26 cellular contexts compared by ENCODE assay signal in the genomic region with DNA sequence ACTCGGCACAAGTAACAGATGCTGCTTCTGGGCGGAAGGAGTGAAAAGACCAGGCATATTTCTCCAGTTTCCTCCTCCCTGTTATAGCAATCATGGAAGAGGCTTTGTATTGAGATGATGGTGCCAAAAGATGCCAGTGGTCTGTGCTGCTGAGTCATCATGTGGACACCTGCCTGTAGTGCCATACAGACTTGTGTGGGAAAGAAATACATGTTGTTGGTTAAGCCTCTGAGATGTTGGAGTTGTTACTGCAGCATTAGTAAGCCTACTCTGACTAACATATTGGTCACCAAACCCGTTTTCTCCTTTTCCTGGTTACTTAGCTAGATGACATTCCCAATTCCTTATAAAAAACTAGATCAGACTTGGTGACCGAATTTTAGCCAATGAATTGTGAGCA.
A peak's percentile ranks its signal among the peaks of the same experiment; 100 is the strongest.
DNase-seq lines count a peak whose midpoint lies in the region; ATAC-seq and TF ChIP-seq lines count a peak whose summit lies in the region.
"Had no signal": no experiment of that assay in that cellular context is flagged by ENCODE, and none has a peak within 500 bp of the region (broad histone marks: within the 10 kb centered on the region; RNA-seq: fewer than 3 reads in every experiment).

No MANE protein-coding gene starts in this region.

- no peak for TF ChIP-seq EP300 in upper lobe of left lung (IDR thresholded peaks at IDR 0.05)

- H3K27me3 Mint-ChIP-seq in natural killer cell treated with Interleukin-12 subunit alpha and Interleukin-12 subunit beta and Interleukin-15 and Interleukin-18, amount 100 ng/mL, for 72 hours: peaks cover 0 to 9% of the 10 kb centered on the region in 2 donors
- H3K27me3 Mint-ChIP-seq: activated T-cell treated with anti-CD3 and anti-CD28 coated beads, Interleukin-2, amount 50 U/mL, for 24 hours; T-cell had no signal

- H3K4me3 Mint-ChIP-seq in natural killer cell treated with Interleukin-12 subunit alpha and Interleukin-12 subunit beta and Interleukin-15 and Interleukin-18, amount 100 ng/mL, for 72 hours: no peak overlapping the region
- H3K4me3 Mint-ChIP-seq: activated T-cell treated with anti-CD3 and anti-CD28 coated beads, Interleukin-2, amount 50 U/mL, for 24 hours; CD14-positive monocyte; endodermal cell; immature natural killer cell; stimulated activated effector memory CD8-positive, alpha-beta T cell treated with anti-CD3 and anti-CD28 coated beads, Interleukin-12 subunit alpha, Interleukin-12 subunit beta, amount 100 ng/mL, for 72 hours; T-cell had no signal

- no peaks in the 10 kb centered on the region for H3K4me1 ChIP-seq in upper lobe of left lung
- H3K4me1 ChIP-seq: HAP-1, prostate gland, testis had no signal

- DNase-seq in AG08395 (ENCODE audit: low spot score) (peak; percentile 53), H4 (ENCODE audit: low spot score) (peak; percentile 16), SW480 (ENCODE audit: low spot score) (peak; percentile 1), fibroblast of peridontal ligament (ENCODE audit: extremely low read depth) (peak; percentile 45), upper lobe of left lung (no peak), NCI-H526 treated with DMSO at 0.1 percent for 48 hours (lab: John Stamatoyannopoulos, UW) (no peak)
- DNase-seq in natural killer cell treated with Interleukin-12 subunit alpha and Interleukin-12 subunit beta and Interleukin-15 and Interleukin-18, amount 100 ng/mL, for 72 hours (ENCODE audit: low spot score): no peak
- DNase-seq: ACHN; activated T-cell treated with anti-CD3 and anti-CD28 coated beads, Interleukin-2, amount 50 U/mL, for 24 hours; cortex of kidney; endodermal cell; foreskin melanocyte; immature natural killer cell; NCI-H1105 treated with DMSO at 0.1 percent for 48 hours; NCI-H2107; NCI-H510A; stimulated activated CD4-positive, alpha-beta T cell treated with anti-CD3 and anti-CD28 coated beads, Interleukin-1b, Interleukin-23, amount 100 ng/mL, for 48 hours; T-cell; testis had no signal

- ATAC-seq in upper lobe of left lung (ENCODE audit: low FRiP score in 2 of 2) (no peak), GM21529 (IDR thresholded peaks at IDR 0.05; ENCODE audit: unreplicated experiment) (no peak)
- ATAC-seq in natural killer cell treated with Interleukin-12 subunit alpha and Interleukin-12 subunit beta and Interleukin-15 and Interleukin-18, amount 100 ng/mL, for 72 hours: no peak
- ATAC-seq: stimulated activated effector memory CD8-positive, alpha-beta T cell treated with anti-CD3 and anti-CD28 coated beads, Interleukin-12 subunit alpha, Interleukin-12 subunit beta, amount 100 ng/mL, for 72 hours; T-cell had no signal

- no peak overlapping the region for H3K27ac ChIP-seq in upper lobe of left lung
- H3K27ac ChIP-seq: cardiac muscle cell, hepatocyte, prostate gland, testis had no signal

- peaks cover 7% of the 10 kb centered on the region for H3K9me3 Mint-ChIP-seq in natural killer cell treated with Interleukin-12 subunit alpha and Interleukin-12 subunit beta and Interleukin-15 and Interleukin-18, amount 100 ng/mL, for 72 hours

- no peaks in the 10 kb centered on the region for H3K27me3 ChIP-seq in upper lobe of left lung
- H3K27me3 ChIP-seq: cardiac muscle cell, hepatocyte, testis had no signal

- H3K27ac Mint-ChIP-seq in natural killer cell treated with Interleukin-12 subunit alpha and Interleukin-12 subunit beta and Interleukin-15 and Interleukin-18, amount 100 ng/mL, for 72 hours: no peak overlapping the region
- H3K27ac Mint-ChIP-seq: activated T-cell treated with anti-CD3 and anti-CD28 coated beads, Interleukin-2, amount 50 U/mL, for 24 hours; CD14-positive monocyte; endodermal cell; immature natural killer cell; stimulated activated effector memory CD8-positive, alpha-beta T cell treated with anti-CD3 and anti-CD28 coated beads, Interleukin-12 subunit alpha, Interleukin-12 subunit beta, amount 100 ng/mL, for 72 hours; T-cell had no signal

- peaks cover 0 to 11% (median 3%) of the 10 kb centered on the region in 4 donors for H3K9me3 ChIP-seq in upper lobe of left lung
- H3K9me3 ChIP-seq: HAP-1, prostate gland, testis had no signal

- H3K36me3 Mint-ChIP-seq in natural killer cell treated with Interleukin-12 subunit alpha and Interleukin-12 subunit beta and Interleukin-15 and Interleukin-18, amount 100 ng/mL, for 72 hours: peaks cover 6% of the 10 kb centered on the region
- H3K36me3 Mint-ChIP-seq: CD14-positive monocyte; immature natural killer cell; stimulated activated effector memory CD8-positive, alpha-beta T cell treated with anti-CD3 and anti-CD28 coated beads, Interleukin-12 subunit alpha, Interleukin-12 subunit beta, amount 100 ng/mL, for 72 hours; T-cell had no signal

- TF ChIP-seq CTCF in upper lobe of left lung (IDR thresholded peaks at IDR 0.05): no peak

- H3K4me1 Mint-ChIP-seq in natural killer cell treated with Interleukin-12 subunit alpha and Interleukin-12 subunit beta and Interleukin-15 and Interleukin-18, amount 100 ng/mL, for 72 hours (ENCODE audit: low read depth in 2 of 2): no peaks in the 10 kb centered on the region
- H3K4me1 Mint-ChIP-seq: CD14-positive monocyte; immature natural killer cell; stimulated activated effector memory CD8-positive, alpha-beta T cell treated with anti-CD3 and anti-CD28 coated beads, Interleukin-12 subunit alpha, Interleukin-12 subunit beta, amount 100 ng/mL, for 72 hours; T-cell had no signal

- WGBS in upper lobe of left lung, 2 donors: 92 to 93% methylated on average over 4 of the region's 4 CpGs

- H3K36me3 ChIP-seq in upper lobe of left lung: no peaks in the 10 kb centered on the region
- H3K36me3 ChIP-seq: cardiac muscle cell, HAP-1, prostate gland had no signal

- no peak overlapping the region for H3K4me3 ChIP-seq in upper lobe of left lung
- H3K4me3 ChIP-seq: cardiac muscle cell, HAP-1, hepatocyte, prostate gland, testis had no signal

- TF ChIP-seq POLR2A in upper lobe of left lung (IDR thresholded peaks at IDR 0.05): no peak

Comparison
In these comparisons a context has a peak if more than half of its experiments do, and no peak if none do; other contexts are left out.
1. DNase-seq: peak in AG08395 (single experiment), H4 (single experiment), SW480 (single experiment) and fibroblast of peridontal ligament (single experiment); none in upper lobe of left lung (0 of 2), natural killer cell treated with Interleukin-12 subunit alpha and Interleukin-12 subunit beta and Interleukin-15 and Interleukin-18, amount 100 ng/mL, for 72 hours (single experiment) and NCI-H526 treated with DMSO at 0.1 percent for 48 hours (single experiment).